ENCODE assay signal across 23 cellular contexts in the genomic region with DNA sequence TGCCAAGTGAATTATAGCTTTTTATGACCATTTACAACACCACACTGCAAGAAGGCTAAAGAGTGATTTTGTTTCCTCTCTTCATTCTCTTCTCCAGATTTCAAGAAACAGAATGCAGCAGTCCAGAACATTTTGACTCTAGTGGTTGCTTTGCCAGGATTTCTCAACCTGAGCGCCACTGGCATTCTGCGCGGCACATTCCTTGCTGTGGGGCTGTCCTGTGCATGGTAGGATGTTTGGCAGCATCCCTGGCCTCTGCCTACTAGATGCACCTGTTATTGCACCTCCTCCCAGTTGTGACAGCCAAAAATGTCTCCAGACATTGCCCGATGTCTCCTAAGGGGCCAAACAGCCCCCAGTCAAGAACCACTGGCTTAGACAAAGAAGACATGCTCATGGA. TPM values are rescaled to one million over a fixed set of nuclear protein-coding genes. Genes with fewer than 3 reads are reported as not detected.
"Had no signal": no experiment of that assay in that cellular context is flagged by ENCODE, and none has a peak within 500 bp of the region (broad histone marks: within the 10 kb centered on the region; RNA-seq: fewer than 3 reads in every experiment).

No MANE protein-coding gene starts in this region.

- H3K9ac ChIP-seq: SK-N-SH had no signal

- H3K36me3 Mint-ChIP-seq: activated naive CD8-positive, alpha-beta T cell; WTC11 had no signal

- H3K36me3 ChIP-seq: Peyer's patch, SJCRH30 had no signal

- H3K4me2 ChIP-seq: SK-N-SH had no signal

- H3K27me3 Mint-ChIP-seq: activated naive CD8-positive, alpha-beta T cell had no signal

- H3K4me1 ChIP-seq: Peyer's patch, SJCRH30 had no signal

- ATAC-seq: activated CD8-positive, alpha-beta T cell treated with anti-CD3 and anti-CD28 coated beads, Interleukin-2, amount 10 ng/mL, durations not matched to agents 7 days and 5 days; WTC11 had no signal

- H3K27ac ChIP-seq: Peyer's patch, RWPE1, SJCRH30 had no signal

- H3K4me3 ChIP-seq: Peyer's patch, SJCRH30 had no signal

- H3K27me3 ChIP-seq: Peyer's patch, SJCRH30 had no signal

- H3K27ac Mint-ChIP-seq: activated CD8-positive, alpha-beta T cell treated with anti-CD3 and anti-CD28 coated beads, Interleukin-2, amount 10 ng/mL, durations not matched to agents 7 days and 5 days; activated naive CD8-positive, alpha-beta T cell; activated T-cell treated with anti-CD3 and anti-CD28 coated beads, Interleukin-2, amount 50 U/mL, for 24 hours; activated T-helper 1 cell treated with anti-CD3 and anti-CD28 coated beads, Interleukin-12 subunit alpha, Interleukin-12 subunit beta, Interleukin-2, Interleukin-4 antibody, amounts not matched to agents 30 ng/mL and 10 ng/mL and 1 ng/mL, durations not matched to agents 14 hours and 24 hours and 36 hours; WTC11 had no signal

- H3K9me3 Mint-ChIP-seq: activated T-cell treated with anti-CD3 and anti-CD28 coated beads, Interleukin-2, amount 50 U/mL, for 24 hours had no signal

- DNase-seq: activated CD4-positive, alpha-beta T cell treated with anti-CD3 and anti-CD28 coated beads for 48 hours; activated CD4-positive, alpha-beta T cell treated with anti-CD3 and anti-CD28 coated beads, Interleukin-2, amount 50 U/mL, for 4 hours; activated CD4-positive, CD25-positive, alpha-beta regulatory T cell treated with anti-CD3 and anti-CD28 coated beads, Interleukin-2, amount 50 U/mL, for 72 hours; activated CD8-positive, alpha-beta T cell treated with anti-CD3 and anti-CD28 coated beads, Interleukin-2, amount 10 ng/mL, durations not matched to agents 7 days and 5 days; activated effector memory CD4-positive, alpha-beta T cell treated with anti-CD3 and anti-CD28 coated beads, Interleukin-2, amount 50 U/mL, for 16 hours; activated naive CD4-positive, alpha-beta T cell treated with Interleukin-2 at 50 U/mL for 16 hours; activated T-cell treated with anti-CD3 and anti-CD28 coated beads, Interleukin-2, amount 50 U/mL, for 24 hours; caudate nucleus; KG1; NCI-H2029 treated with DMSO at 0.1 percent for 48 hours; NCI-H510A; NCI-H526 treated with DMSO at 0.1 percent for 48 hours; NK-92 treated with Interleukin-12 subunit alpha and Interleukin-12 subunit beta, amount 100 ng/mL, for 24 hours; Peyer's patch; Right ventricle myocardium superior; SJCRH30; T-helper 1 cell had no signal

- H3K9me3 ChIP-seq: Peyer's patch, SJCRH30, SK-N-SH had no signal

- H3K4me3 Mint-ChIP-seq: activated CD8-positive, alpha-beta T cell treated with anti-CD3 and anti-CD28 coated beads, Interleukin-2, amount 10 ng/mL, durations not matched to agents 7 days and 5 days; activated naive CD8-positive, alpha-beta T cell; activated T-cell treated with anti-CD3 and anti-CD28 coated beads, Interleukin-2, amount 50 U/mL, for 24 hours; activated T-helper 1 cell treated with anti-CD3 and anti-CD28 coated beads, Interleukin-12 subunit alpha, Interleukin-12 subunit beta, Interleukin-2, Interleukin-4 antibody, amounts not matched to agents 30 ng/mL and 10 ng/mL and 1 ng/mL, durations not matched to agents 14 hours and 24 hours and 36 hours; WTC11 had no signal

RNA-seq across cellular contexts. Expression of a gene that starts 46.7 kb away (rescaled TPM):
- total RNA-seq: activated CD8-positive, alpha-beta T cell treated with anti-CD3 and anti-CD28 coated beads, Interleukin-2, amount 10 ng/mL, durations not matched to agents 7 days and 5 days; MCF 10A had no signal
